In genomic region chr12:108117163-108117849, GRCh38 we compare ENCODE assay signal across 24 cellular contexts. TPM values are rescaled to one million over a fixed set of nuclear protein-coding genes. Genes with fewer than 3 reads are reported as not detected.
DNase-seq lines count a peak whose midpoint lies in the region; ATAC-seq and TF ChIP-seq lines count a peak whose summit lies in the region.
"Had no signal": no experiment of that assay in that cellular context is flagged by ENCODE, and none has a peak within 500 bp of the region (broad histone marks: within the 10 kb centered on the region; RNA-seq: fewer than 3 reads in every experiment).

No MANE protein-coding gene starts in this region.

- no peaks in the 10 kb centered on the region for H3K79me2 ChIP-seq in GM23338 (replicated peaks; ENCODE audit: insufficient read depth)

- H3K27ac ChIP-seq in GM23338 (ENCODE audit: low read depth) (no peak overlapping the region), coronary artery (no peak overlapping the region)
- H3K27ac ChIP-seq: GM23248, heart left ventricle, Peyer's patch, psoas muscle, tibial artery had no signal

- 0 out of 2 replicates have a peak, but pooled peaks cover 11% of the 10 kb centered on the region for H3K9me2 ChIP-seq in GM23338 (ENCODE audit: insufficient read depth)

- CTCF ChIA-PET in WTC11 (lab: Charles Lee), result no interaction called here

- H4K20me1 ChIP-seq in GM23338 (replicated peaks; ENCODE audit: insufficient read depth), result no peaks in the 10 kb centered on the region

- H3F3A ChIP-seq in GM23338 (replicated peaks; ENCODE audit: low read depth), result no peaks in the 10 kb centered on the region; the same call in 1 of the 2 replicates

- H3K9me3 Mint-ChIP-seq in GM23338, result no peaks in the 10 kb centered on the region
- peaks cover 3% of the 10 kb centered on the region; the same call in 1 of the 2 replicates for H3K9me3 Mint-ChIP-seq in WTC11
- H3K9me3 Mint-ChIP-seq: activated naive CD8-positive, alpha-beta T cell treated with anti-CD3 and anti-CD28 coated beads for 36 hours; activated T-cell treated with anti-CD3 and anti-CD28 coated beads, Interleukin-2, amount 50 U/mL, for 4 hours had no signal

- TF ChIP-seq CTCF in GM23338 (conservative IDR thresholded peaks at IDR 0.05; ENCODE audit: low read depth in 2 of 2) (no peak), WTC11 (IDR thresholded peaks at IDR 0.05) (no peak), coronary artery (IDR thresholded peaks at IDR 0.05) (no peak)

- H3K4me1 Mint-ChIP-seq in GM23338, result peaks cover 52% of the 10 kb centered on the region
- peaks cover 62% of the 10 kb centered on the region for H3K4me1 Mint-ChIP-seq in WTC11

- DNase-seq in GM23338 (ENCODE audit: low spot score) (peak; percentile 43), NCI-H1105 treated with DMSO at 0.1 percent for 48 hours (lab: John Stamatoyannopoulos, UW) (peak; percentile 50), WTC11 (ENCODE audit: low spot score) (no peak), left kidney (ENCODE audit: low read depth, low spot score) (peak; percentile 47), coronary artery (ENCODE audit: low spot score) (no peak), T-helper 1 cell (no peak)
- no peak for DNase-seq in activated naive CD4-positive, alpha-beta T cell treated with anti-CD3 and anti-CD28 coated beads, Interleukin-2, amount 50 U/mL, for 16 hours
- DNase-seq: activated CD4-positive, alpha-beta T cell treated with anti-CD3 and anti-CD28 coated beads, Interleukin-2, amount 50 U/mL, for 48 hours; activated naive CD8-positive, alpha-beta T cell treated with anti-CD3 and anti-CD28 coated beads for 36 hours; activated T-cell treated with anti-CD3 and anti-CD28 coated beads, Interleukin-2, amount 50 U/mL, for 4 hours; COR-L47; GM23248; heart left ventricle; kidney; NCI-H69; nephron progenitor cell; Peyer's patch; psoas muscle; tibial artery had no signal

- no peak overlapping the region for H3K4me2 ChIP-seq in GM23338

- H3K36me3 Mint-ChIP-seq in GM23338 (ENCODE audit: low read depth) (no peaks in the 10 kb centered on the region), WTC11 (no peaks in the 10 kb centered on the region)
- H3K36me3 Mint-ChIP-seq: activated naive CD8-positive, alpha-beta T cell treated with anti-CD3 and anti-CD28 coated beads for 36 hours; brain; stimulated activated effector memory CD8-positive, alpha-beta T cell treated with anti-CD3 and anti-CD28 coated beads, Interleukin-12 subunit alpha, Interleukin-12 subunit beta, amount 100 ng/mL, for 72 hours had no signal

- H3K4me3 ChIP-seq in GM23338 (no peak overlapping the region), coronary artery (no peak overlapping the region)
- H3K4me3 ChIP-seq: GM23248, heart left ventricle, Peyer's patch, psoas muscle, tibial artery had no signal

- H3K4me3 Mint-ChIP-seq in GM23338 (no peak overlapping the region), WTC11 (no peak overlapping the region)
- H3K4me3 Mint-ChIP-seq: activated naive CD8-positive, alpha-beta T cell treated with anti-CD3 and anti-CD28 coated beads for 36 hours; activated T-cell treated with anti-CD3 and anti-CD28 coated beads, Interleukin-2, amount 50 U/mL, for 4 hours; brain; nephron progenitor cell; stimulated activated effector memory CD8-positive, alpha-beta T cell treated with anti-CD3 and anti-CD28 coated beads, Interleukin-12 subunit alpha, Interleukin-12 subunit beta, amount 100 ng/mL, for 72 hours had no signal

- H3K27ac Mint-ChIP-seq in GM23338 (no peak overlapping the region), WTC11 (no peak overlapping the region)
- H3K27ac Mint-ChIP-seq: activated naive CD8-positive, alpha-beta T cell treated with anti-CD3 and anti-CD28 coated beads for 36 hours; nephron progenitor cell; stimulated activated effector memory CD8-positive, alpha-beta T cell treated with anti-CD3 and anti-CD28 coated beads, Interleukin-12 subunit alpha, Interleukin-12 subunit beta, amount 100 ng/mL, for 72 hours had no signal

- H3K36me3 ChIP-seq in GM23338 (ENCODE audit: insufficient read depth), result no peaks in the 10 kb centered on the region
- H3K36me3 ChIP-seq: heart left ventricle, Peyer's patch, tibial artery had no signal

- H3K27me3 Mint-ChIP-seq in GM23338 (ENCODE audit: insufficient read depth, low read depth, poor library complexity) (peaks cover 7% of the 10 kb centered on the region), WTC11 (ENCODE audit: low read depth) (no peaks in the 10 kb centered on the region)

- peaks cover 36% of the 10 kb centered on the region for H3K4me1 ChIP-seq in GM23338 (ENCODE audit: insufficient read depth)
- H3K4me1 ChIP-seq: psoas muscle had no signal

- H2AFZ ChIP-seq in GM23338, result no peak overlapping the region
- H2AFZ ChIP-seq: GM23248 had no signal

- ATAC-seq in GM23338 (no peak; the same call in 2 of the 3 replicates), WTC11 (peak; percentile 36), HG03039 (IDR thresholded peaks at IDR 0.05; ENCODE audit: unreplicated experiment) (no peak)
- ATAC-seq: activated T-cell treated with anti-CD3 and anti-CD28 coated beads, Interleukin-2, amount 50 U/mL, for 4 hours; heart left ventricle; psoas muscle; stimulated activated effector memory CD8-positive, alpha-beta T cell treated with anti-CD3 and anti-CD28 coated beads, Interleukin-12 subunit alpha, Interleukin-12 subunit beta, amount 100 ng/mL, for 72 hours had no signal

- H3K27me3 ChIP-seq in GM23338 (ENCODE audit: insufficient read depth), result no peaks in the 10 kb centered on the region
- H3K27me3 ChIP-seq: Peyer's patch, tibial artery had no signal

- POLR2A ChIA-PET in WTC11 (lab: Charles Lee), result no interaction called here

TF ChIP-seq in GM23338, 12 proteins besides CTCF, POLR2A, EP300 and RAD21 (continues in another document):
- TF ChIP-seq EZH2 (IDR thresholded peaks at IDR 0.05; ENCODE audit: low read depth, unreplicated experiment) (no peak), STAT1 (IDR thresholded peaks at IDR 0.05; ENCODE audit: unreplicated experiment) (no peak), JUNB (IDR thresholded peaks at IDR 0.05; ENCODE audit: unreplicated experiment) (no peak), ZNF331 (CRISPR knock-in tag; IDR thresholded peaks at IDR 0.05; ENCODE audit: low read depth) (no peak), ETS1 (IDR thresholded peaks at IDR 0.05) (no peak)

TF ChIP-seq in WTC11, 78 proteins besides CTCF, POLR2A, EP300 and RAD21:
- TF ChIP-seq, protein P1, sequence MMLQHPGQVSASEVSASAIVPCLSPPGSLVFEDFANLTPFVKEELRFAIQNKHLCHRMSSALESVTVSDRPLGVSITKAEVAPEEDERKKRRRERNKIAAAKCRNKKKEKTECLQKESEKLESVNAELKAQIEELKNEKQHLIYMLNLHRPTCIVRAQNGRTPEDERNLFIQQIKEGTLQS (CRISPR knock-in tag; conservative IDR thresholded peaks at IDR 0.05), result no peak
- no peak for TF ChIP-seq EMX1 (CRISPR knock-in tag; IDR thresholded peaks at IDR 0.05)
- TF ChIP-seq NFYB (CRISPR knock-in tag; conservative IDR thresholded peaks at IDR 0.05; ENCODE audit: low read depth), result peak; percentile 23; the same call in 1 of the 2 replicates
- TF ChIP-seq, protein P2, sequence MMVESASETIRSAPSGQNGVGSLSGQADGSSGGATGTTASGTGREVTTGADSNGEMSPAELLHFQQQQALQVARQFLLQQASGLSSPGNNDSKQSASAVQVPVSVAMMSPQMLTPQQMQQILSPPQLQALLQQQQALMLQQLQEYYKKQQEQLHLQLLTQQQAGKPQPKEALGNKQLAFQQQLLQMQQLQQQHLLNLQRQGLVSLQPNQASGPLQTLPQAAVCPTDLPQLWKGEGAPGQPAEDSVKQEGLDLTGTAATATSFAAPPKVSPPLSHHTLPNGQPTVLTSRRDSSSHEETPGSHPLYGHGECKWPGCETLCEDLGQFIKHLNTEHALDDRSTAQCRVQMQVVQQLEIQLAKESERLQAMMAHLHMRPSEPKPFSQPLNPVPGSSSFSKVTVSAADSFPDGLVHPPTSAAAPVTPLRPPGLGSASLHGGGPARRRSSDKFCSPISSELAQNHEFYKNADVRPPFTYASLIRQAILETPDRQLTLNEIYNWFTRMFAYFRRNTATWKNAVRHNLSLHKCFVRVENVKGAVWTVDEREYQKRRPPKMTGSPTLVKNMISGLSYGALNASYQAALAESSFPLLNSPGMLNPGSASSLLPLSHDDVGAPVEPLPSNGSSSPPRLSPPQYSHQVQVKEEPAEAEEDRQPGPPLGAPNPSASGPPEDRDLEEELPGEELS (CRISPR knock-in tag; IDR thresholded peaks at IDR 0.05), result no peak
- TF ChIP-seq, protein P3, sequence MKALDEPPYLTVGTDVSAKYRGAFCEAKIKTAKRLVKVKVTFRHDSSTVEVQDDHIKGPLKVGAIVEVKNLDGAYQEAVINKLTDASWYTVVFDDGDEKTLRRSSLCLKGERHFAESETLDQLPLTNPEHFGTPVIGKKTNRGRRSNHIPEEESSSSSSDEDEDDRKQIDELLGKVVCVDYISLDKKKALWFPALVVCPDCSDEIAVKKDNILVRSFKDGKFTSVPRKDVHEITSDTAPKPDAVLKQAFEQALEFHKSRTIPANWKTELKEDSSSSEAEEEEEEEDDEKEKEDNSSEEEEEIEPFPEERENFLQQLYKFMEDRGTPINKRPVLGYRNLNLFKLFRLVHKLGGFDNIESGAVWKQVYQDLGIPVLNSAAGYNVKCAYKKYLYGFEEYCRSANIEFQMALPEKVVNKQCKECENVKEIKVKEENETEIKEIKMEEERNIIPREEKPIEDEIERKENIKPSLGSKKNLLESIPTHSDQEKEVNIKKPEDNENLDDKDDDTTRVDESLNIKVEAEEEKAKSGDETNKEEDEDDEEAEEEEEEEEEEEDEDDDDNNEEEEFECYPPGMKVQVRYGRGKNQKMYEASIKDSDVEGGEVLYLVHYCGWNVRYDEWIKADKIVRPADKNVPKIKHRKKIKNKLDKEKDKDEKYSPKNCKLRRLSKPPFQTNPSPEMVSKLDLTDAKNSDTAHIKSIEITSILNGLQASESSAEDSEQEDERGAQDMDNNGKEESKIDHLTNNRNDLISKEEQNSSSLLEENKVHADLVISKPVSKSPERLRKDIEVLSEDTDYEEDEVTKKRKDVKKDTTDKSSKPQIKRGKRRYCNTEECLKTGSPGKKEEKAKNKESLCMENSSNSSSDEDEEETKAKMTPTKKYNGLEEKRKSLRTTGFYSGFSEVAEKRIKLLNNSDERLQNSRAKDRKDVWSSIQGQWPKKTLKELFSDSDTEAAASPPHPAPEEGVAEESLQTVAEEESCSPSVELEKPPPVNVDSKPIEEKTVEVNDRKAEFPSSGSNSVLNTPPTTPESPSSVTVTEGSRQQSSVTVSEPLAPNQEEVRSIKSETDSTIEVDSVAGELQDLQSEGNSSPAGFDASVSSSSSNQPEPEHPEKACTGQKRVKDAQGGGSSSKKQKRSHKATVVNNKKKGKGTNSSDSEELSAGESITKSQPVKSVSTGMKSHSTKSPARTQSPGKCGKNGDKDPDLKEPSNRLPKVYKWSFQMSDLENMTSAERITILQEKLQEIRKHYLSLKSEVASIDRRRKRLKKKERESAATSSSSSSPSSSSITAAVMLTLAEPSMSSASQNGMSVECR (CRISPR knock-in tag; IDR thresholded peaks at IDR 0.05; ENCODE audit: borderline replicate concordance), result no peak
TF ChIP-seq in WTC11: peak in this region for 1.

RNA-seq across cellular contexts. Expression of gene WSCD2, which starts 11.8 kb away (rescaled TPM):
- total RNA-seq in GM23338 (2014; rRNA removed; shearing (Covaris generic)), result 0.58 and 3.1 TPM in 2 replicates
- polyA plus RNA-seq in GM23338 (2016; fragmentation: Nextera tagmentation; extraction: Ambion mirVana), result 0.66 and 1.6 TPM in 2 replicates
- total RNA-seq in WTC11 (2021), result 1.1 to 1.6 TPM (median 1.6 TPM) in 3 replicates
- total RNA-seq: activated naive CD8-positive, alpha-beta T cell treated with anti-CD3 and anti-CD28 coated beads for 36 hours; activated T-cell treated with anti-CD3 and anti-CD28 coated beads, Interleukin-2, amount 50 U/mL, for 4 hours; fibroblast of lung; GM23248; LHCN-M2 had no signal
- polyA plus RNA-seq: fibroblast of lung, GM23248, heart left ventricle had no signal

Comparison
In these comparisons a context has a peak if more than half of its experiments do, and no peak if none do; other contexts are left out.
1. DNase-seq: peak in GM23338 (single experiment), NCI-H1105 treated with DMSO at 0.1 percent for 48 hours (single experiment) and left kidney (single experiment); none in WTC11 (single experiment), activated naive CD4-positive, alpha-beta T cell treated with anti-CD3 and anti-CD28 coated beads, Interleukin-2, amount 50 U/mL, for 16 hours (single experiment), coronary artery (single experiment) and T-helper 1 cell (0 of 5).